ENCODE assay signal across 8 cellular contexts in genomic region chr5:16690243-16690839, GRCh38.
DNase-seq lines count a peak whose midpoint lies in the region; ATAC-seq and TF ChIP-seq lines count a peak whose summit lies in the region.

No MANE protein-coding gene starts in this region.

- TF ChIP-seq CTCF in HL-60 (IDR thresholded peaks at IDR 0.05; ENCODE audit: insufficient read depth, low read length) (peak; percentile 54), RWPE2 (IDR thresholded peaks at IDR 0.05; ENCODE audit: poor library complexity, severe bottlenecking) (peak; percentile 85), epithelial cell of proximal tubule (conservative IDR thresholded peaks at IDR 0.05; ENCODE audit: low read depth, low read length) (peak; percentile 84), osteoblast (IDR thresholded peaks at IDR 0.05; ENCODE audit: extremely low read depth, low read depth, low read length) (peak; percentile 89), vagina (IDR thresholded peaks at IDR 0.05) (no peak)

- no peaks in the 10 kb centered on the region for H3K4me1 Mint-ChIP-seq in immature natural killer cell

- peaks cover 0 to 1% (median 0%) of the 10 kb centered on the region in 3 donors for H3K27me3 Mint-ChIP-seq in immature natural killer cell (ENCODE audit: low read depth in 3 of 3)

- H4K20me1 ChIP-seq in osteoblast (ENCODE audit: insufficient read depth, low read length): peaks cover 5% of the 10 kb centered on the region

- H3K27ac ChIP-seq in HL-60 (replicated peaks) (no peak overlapping the region), RWPE2 (ENCODE audit: poor library complexity, severe bottlenecking) (no peak overlapping the region), osteoblast (ENCODE audit: low read depth, low read length) (no peak overlapping the region), vagina (no peak overlapping the region)

- H2AFZ ChIP-seq in osteoblast (ENCODE audit: low read length): no peak overlapping the region

- H3K36me3 ChIP-seq in RWPE2 (ENCODE audit: low read depth) (peaks cover 92% of the 10 kb centered on the region), osteoblast (ENCODE audit: insufficient read depth, low read length) (peaks cover 29% of the 10 kb centered on the region), vagina (peaks cover 0 to 22% of the 10 kb centered on the region in 2 donors)

- H3K9me3 ChIP-seq in RWPE2 (ENCODE audit: severe bottlenecking) (no peaks in the 10 kb centered on the region), osteoblast (ENCODE audit: low read depth, low read length) (no peaks in the 10 kb centered on the region), vagina (no peaks in the 10 kb centered on the region)

- H3K79me2 ChIP-seq in osteoblast (ENCODE audit: insufficient read depth, low read length): peaks cover 31% of the 10 kb centered on the region

- H3K27ac Mint-ChIP-seq in immature natural killer cell: no peak overlapping the region

- intact Hi-C loops in vagina (cut with DNase I): no loop called here

- no peak for TF ChIP-seq POLR2A in vagina (IDR thresholded peaks at IDR 0.05)

- peak; percentile 85 for ATAC-seq in GM19468 (IDR thresholded peaks at IDR 0.05; ENCODE audit: extremely low read depth, unreplicated experiment)
- ATAC-seq in RWPE2 (ENCODE audit: low read depth): peak; percentile 83

- no peak overlapping the region for H3K4me2 ChIP-seq in osteoblast (ENCODE audit: insufficient read depth, low read length)

- peak; percentile 64 for DNase-seq in EH (ENCODE audit: low read depth)
- DNase-seq in HL-60 (ENCODE audit: low read depth in 1 of 2, low spot score in 1 of 2): peak; percentile 17 to 61
- no peak for DNase-seq in RWPE2 (ENCODE audit: low spot score)
- DNase-seq in epithelial cell of proximal tubule (ENCODE audit: low read depth): no peak
- peak; percentile 90 for DNase-seq in osteoblast (ENCODE audit: insufficient read length, low spot score, missing footprints)
- DNase-seq in vagina (ENCODE audit: extremely low spot score in 2 of 2): no peak
- no peak for DNase-seq in immature natural killer cell

- H3K4me1 ChIP-seq in RWPE2 (ENCODE audit: insufficient read depth, poor library complexity, severe bottlenecking): no peaks in the 10 kb centered on the region
- H3K4me1 ChIP-seq in osteoblast (ENCODE audit: insufficient read depth, low read length): no peaks in the 10 kb centered on the region
- H3K4me1 ChIP-seq in vagina: no peaks in the 10 kb centered on the region

- H3K27me3 ChIP-seq in HL-60 (ENCODE audit: insufficient read depth, poor library complexity, severe bottlenecking): no peaks in the 10 kb centered on the region
- H3K27me3 ChIP-seq in RWPE2 (ENCODE audit: insufficient read depth, poor library complexity, severe bottlenecking): no peaks in the 10 kb centered on the region
- H3K27me3 ChIP-seq in osteoblast (ENCODE audit: insufficient read depth, low read length): no peaks in the 10 kb centered on the region
- no peaks in the 10 kb centered on the region for H3K27me3 ChIP-seq in vagina

- peaks cover 0 to 4% (median 0%) of the 10 kb centered on the region in 6 donors for H3K9me3 Mint-ChIP-seq in immature natural killer cell

- no peaks in the 10 kb centered on the region for H3K36me3 Mint-ChIP-seq in immature natural killer cell

- H3K4me3 Mint-ChIP-seq in immature natural killer cell: no peak overlapping the region

- H3K4me3 ChIP-seq in HL-60 (replicated peaks; ENCODE audit: insufficient read depth, low read length) (no peak overlapping the region), RWPE2 (ENCODE audit: severe bottlenecking) (no peak overlapping the region), epithelial cell of proximal tubule (ENCODE audit: low read depth, low read length) (no peak overlapping the region), osteoblast (ENCODE audit: insufficient read depth, low read length) (no peak overlapping the region), vagina (no peak overlapping the region)

Comparison
In these comparisons a context has a peak if more than half of its experiments do, and no peak if none do; other contexts are left out.
1. DNase-seq: peak in EH (single experiment), HL-60 (2 of 2) and osteoblast (single experiment); none in RWPE2 (single experiment), epithelial cell of proximal tubule (single experiment), vagina (0 of 2) and immature natural killer cell (0 of 3).
2. CTCF ChIP-seq: peak in HL-60 (single experiment), RWPE2 (single experiment), epithelial cell of proximal tubule (single experiment) and osteoblast (single experiment); none in vagina (0 of 3).